Comparison of ENCODE assay signal across 1 cellular context in genomic region chr2:212987492-212987891, GRCh38.
TF ChIP-seq lines count a peak whose summit lies in the region.

No MANE protein-coding gene starts in this region.

TF ChIP-seq in HepG2, 621 proteins besides CTCF, POLR2A, EP300 and RAD21 (continued from another document):
- TF ChIP-seq DMTF1 (CRISPR knock-in tag; IDR thresholded peaks at IDR 0.05) (no peak), ZNF136 (CRISPR knock-in tag; IDR thresholded peaks at IDR 0.05; ENCODE audit: low read depth) (no peak), KMT2B (CRISPR knock-in tag; IDR thresholded peaks at IDR 0.05) (no peak)
